ENCODE assay signal across 1 cellular context in the genomic region with DNA sequence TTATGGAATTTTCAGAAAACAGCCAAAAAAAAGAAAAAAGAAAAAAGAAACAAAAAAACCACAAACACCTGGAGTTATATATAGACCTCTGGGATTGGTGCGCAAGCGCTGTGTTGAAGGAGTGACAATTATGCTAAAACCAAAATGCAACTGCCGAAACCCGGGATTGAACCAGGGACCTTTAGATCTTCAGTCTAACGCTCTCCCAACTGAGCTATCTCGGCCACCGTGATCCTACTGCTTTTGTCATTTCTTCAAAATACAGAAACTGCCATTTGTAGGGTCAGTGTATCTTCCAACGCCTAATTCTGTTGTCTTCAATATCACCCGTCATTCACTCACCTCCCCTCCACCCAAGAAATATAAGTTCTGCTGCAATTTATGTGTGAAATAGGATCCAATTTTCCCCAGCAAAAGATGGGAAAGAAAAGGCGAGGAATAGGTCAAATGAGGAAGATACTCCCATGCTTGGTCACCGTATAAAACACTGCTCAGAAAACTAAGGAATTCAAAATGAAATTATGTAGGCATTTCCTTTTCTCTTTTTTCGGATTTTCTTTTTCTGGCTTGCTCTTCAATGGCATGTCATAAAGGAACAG.
TF ChIP-seq lines count a peak whose summit lies in the region.

No MANE protein-coding gene starts in this region.

TF ChIP-seq in K562, 482 proteins besides CTCF, POLR2A, EP300 and RAD21 (continued from another document and continues in another):
- TF ChIP-seq NFIC (IDR thresholded peaks at IDR 0.05) = peak; percentile 75
- TF ChIP-seq ZNF282 (CRISPR knock-in tag; IDR thresholded peaks at IDR 0.05) = no peak
- no peak for TF ChIP-seq HNRNPLL (IDR thresholded peaks at IDR 0.05; ENCODE audit: low read depth, low read length, poor library complexity, severe bottlenecking)
- no peak for TF ChIP-seq ZNF146 (CRISPR knock-in tag; IDR thresholded peaks at IDR 0.05; ENCODE audit: unreplicated experiment)
- TF ChIP-seq, protein P1, sequence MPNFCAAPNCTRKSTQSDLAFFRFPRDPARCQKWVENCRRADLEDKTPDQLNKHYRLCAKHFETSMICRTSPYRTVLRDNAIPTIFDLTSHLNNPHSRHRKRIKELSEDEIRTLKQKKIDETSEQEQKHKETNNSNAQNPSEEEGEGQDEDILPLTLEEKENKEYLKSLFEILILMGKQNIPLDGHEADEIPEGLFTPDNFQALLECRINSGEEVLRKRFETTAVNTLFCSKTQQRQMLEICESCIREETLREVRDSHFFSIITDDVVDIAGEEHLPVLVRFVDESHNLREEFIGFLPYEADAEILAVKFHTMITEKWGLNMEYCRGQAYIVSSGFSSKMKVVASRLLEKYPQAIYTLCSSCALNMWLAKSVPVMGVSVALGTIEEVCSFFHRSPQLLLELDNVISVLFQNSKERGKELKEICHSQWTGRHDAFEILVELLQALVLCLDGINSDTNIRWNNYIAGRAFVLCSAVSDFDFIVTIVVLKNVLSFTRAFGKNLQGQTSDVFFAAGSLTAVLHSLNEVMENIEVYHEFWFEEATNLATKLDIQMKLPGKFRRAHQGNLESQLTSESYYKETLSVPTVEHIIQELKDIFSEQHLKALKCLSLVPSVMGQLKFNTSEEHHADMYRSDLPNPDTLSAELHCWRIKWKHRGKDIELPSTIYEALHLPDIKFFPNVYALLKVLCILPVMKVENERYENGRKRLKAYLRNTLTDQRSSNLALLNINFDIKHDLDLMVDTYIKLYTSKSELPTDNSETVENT (CRISPR knock-in tag; IDR thresholded peaks at IDR 0.05) = no peak
- no peak for TF ChIP-seq KDM4B (IDR thresholded peaks at IDR 0.05; ENCODE audit: borderline replicate concordance in 2 of 2, low read depth in 1 of 2)
- peak; percentile 92 for TF ChIP-seq NBN (IDR thresholded peaks at IDR 0.05; ENCODE audit: low read depth)
- TF ChIP-seq KLF1 (tag; IDR thresholded peaks at IDR 0.05) = no peak
- TF ChIP-seq GABPA (tag; conservative IDR thresholded peaks at IDR 0.05; ENCODE audit: low read depth) = 0 out of 2 replicates have a peak, but pooled peaks have one; percentile 27
- TF ChIP-seq, protein P2, sequence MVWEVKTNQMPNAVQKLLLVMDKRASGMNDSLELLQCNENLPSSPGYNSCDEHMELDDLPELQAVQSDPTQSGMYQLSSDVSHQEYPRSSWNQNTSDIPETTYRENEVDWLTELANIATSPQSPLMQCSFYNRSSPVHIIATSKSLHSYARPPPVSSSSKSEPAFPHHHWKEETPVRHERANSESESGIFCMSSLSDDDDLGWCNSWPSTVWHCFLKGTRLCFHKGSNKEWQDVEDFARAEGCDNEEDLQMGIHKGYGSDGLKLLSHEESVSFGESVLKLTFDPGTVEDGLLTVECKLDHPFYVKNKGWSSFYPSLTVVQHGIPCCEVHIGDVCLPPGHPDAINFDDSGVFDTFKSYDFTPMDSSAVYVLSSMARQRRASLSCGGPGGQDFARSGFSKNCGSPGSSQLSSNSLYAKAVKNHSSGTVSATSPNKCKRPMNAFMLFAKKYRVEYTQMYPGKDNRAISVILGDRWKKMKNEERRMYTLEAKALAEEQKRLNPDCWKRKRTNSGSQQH (CRISPR knock-in tag; IDR thresholded peaks at IDR 0.05) = 0 out of 2 replicates have a peak, but pooled peaks have one; percentile 10
- no peak for TF ChIP-seq PTRF (tag; IDR thresholded peaks at IDR 0.05)
- no peak for TF ChIP-seq ZNF212 (CRISPR knock-in tag; IDR thresholded peaks at IDR 0.05)
- TF ChIP-seq ZNF586 (CRISPR knock-in tag; conservative IDR thresholded peaks at IDR 0.05) = no peak
- TF ChIP-seq ARID2 (IDR thresholded peaks at IDR 0.05) = no peak
- TF ChIP-seq NFYB (IDR thresholded peaks at IDR 0.05; ENCODE audit: extremely low read depth, insufficient read length) = no peak
- TF ChIP-seq, protein P3, sequence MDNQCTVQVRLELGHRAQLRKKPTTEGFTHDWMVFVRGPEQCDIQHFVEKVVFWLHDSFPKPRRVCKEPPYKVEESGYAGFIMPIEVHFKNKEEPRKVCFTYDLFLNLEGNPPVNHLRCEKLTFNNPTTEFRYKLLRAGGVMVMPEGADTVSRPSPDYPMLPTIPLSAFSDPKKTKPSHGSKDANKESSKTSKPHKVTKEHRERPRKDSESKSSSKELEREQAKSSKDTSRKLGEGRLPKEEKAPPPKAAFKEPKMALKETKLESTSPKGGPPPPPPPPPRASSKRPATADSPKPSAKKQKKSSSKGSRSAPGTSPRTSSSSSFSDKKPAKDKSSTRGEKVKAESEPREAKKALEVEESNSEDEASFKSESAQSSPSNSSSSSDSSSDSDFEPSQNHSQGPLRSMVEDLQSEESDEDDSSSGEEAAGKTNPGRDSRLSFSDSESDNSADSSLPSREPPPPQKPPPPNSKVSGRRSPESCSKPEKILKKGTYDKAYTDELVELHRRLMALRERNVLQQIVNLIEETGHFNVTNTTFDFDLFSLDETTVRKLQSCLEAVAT (IDR thresholded peaks at IDR 0.05) = no peak; a peak in 1 of 4 replicates
- TF ChIP-seq FOXP1 (CRISPR knock-in tag; IDR thresholded peaks at IDR 0.05) = 0 out of 2 replicates have a peak, but pooled peaks have one; percentile 58
- TF ChIP-seq STAG1 (CRISPR knock-in tag; IDR thresholded peaks at IDR 0.05; ENCODE audit: borderline replicate concordance) = no peak
- no peak for TF ChIP-seq MAFF (IDR thresholded peaks at IDR 0.05; ENCODE audit: low read length)
- no peak for TF ChIP-seq POLR2B (IDR thresholded peaks at IDR 0.05; ENCODE audit: low read depth, partially characterized antibody)
- no peak for TF ChIP-seq EZH2 (IDR thresholded peaks at IDR 0.05; ENCODE audit: borderline replicate concordance, low read depth, low read length)
- TF ChIP-seq PHB2 (IDR thresholded peaks at IDR 0.05; ENCODE audit: low read depth) = 0 out of 2 replicates have a peak, but pooled peaks have one; percentile 1
- no peak for TF ChIP-seq SREBF2 (CRISPR knock-in tag; IDR thresholded peaks at IDR 0.05)
- no peak for TF ChIP-seq HCFC1 (IDR thresholded peaks at IDR 0.05; ENCODE audit: low read depth, low read length)
- TF ChIP-seq BCL6 (CRISPR knock-in tag; IDR thresholded peaks at IDR 0.05) = no peak
- TF ChIP-seq ILK (tag; IDR thresholded peaks at IDR 0.05; ENCODE audit: borderline replicate concordance, low read depth) = no peak
- no peak for TF ChIP-seq DNMT1 (IDR thresholded peaks at IDR 0.05)
- TF ChIP-seq ZNF695 (CRISPR knock-in tag; IDR thresholded peaks at IDR 0.05) = no peak
- TF ChIP-seq, protein P4, sequence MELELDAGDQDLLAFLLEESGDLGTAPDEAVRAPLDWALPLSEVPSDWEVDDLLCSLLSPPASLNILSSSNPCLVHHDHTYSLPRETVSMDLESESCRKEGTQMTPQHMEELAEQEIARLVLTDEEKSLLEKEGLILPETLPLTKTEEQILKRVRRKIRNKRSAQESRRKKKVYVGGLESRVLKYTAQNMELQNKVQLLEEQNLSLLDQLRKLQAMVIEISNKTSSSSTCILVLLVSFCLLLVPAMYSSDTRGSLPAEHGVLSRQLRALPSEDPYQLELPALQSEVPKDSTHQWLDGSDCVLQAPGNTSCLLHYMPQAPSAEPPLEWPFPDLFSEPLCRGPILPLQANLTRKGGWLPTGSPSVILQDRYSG (tag; conservative IDR thresholded peaks at IDR 0.05; ENCODE audit: low read depth) = no peak
- TF ChIP-seq, protein P5, sequence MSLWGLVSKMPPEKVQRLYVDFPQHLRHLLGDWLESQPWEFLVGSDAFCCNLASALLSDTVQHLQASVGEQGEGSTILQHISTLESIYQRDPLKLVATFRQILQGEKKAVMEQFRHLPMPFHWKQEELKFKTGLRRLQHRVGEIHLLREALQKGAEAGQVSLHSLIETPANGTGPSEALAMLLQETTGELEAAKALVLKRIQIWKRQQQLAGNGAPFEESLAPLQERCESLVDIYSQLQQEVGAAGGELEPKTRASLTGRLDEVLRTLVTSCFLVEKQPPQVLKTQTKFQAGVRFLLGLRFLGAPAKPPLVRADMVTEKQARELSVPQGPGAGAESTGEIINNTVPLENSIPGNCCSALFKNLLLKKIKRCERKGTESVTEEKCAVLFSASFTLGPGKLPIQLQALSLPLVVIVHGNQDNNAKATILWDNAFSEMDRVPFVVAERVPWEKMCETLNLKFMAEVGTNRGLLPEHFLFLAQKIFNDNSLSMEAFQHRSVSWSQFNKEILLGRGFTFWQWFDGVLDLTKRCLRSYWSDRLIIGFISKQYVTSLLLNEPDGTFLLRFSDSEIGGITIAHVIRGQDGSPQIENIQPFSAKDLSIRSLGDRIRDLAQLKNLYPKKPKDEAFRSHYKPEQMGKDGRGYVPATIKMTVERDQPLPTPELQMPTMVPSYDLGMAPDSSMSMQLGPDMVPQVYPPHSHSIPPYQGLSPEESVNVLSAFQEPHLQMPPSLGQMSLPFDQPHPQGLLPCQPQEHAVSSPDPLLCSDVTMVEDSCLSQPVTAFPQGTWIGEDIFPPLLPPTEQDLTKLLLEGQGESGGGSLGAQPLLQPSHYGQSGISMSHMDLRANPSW (CRISPR knock-in tag; IDR thresholded peaks at IDR 0.05) = no peak
- TF ChIP-seq RFX7 (CRISPR knock-in tag; IDR thresholded peaks at IDR 0.05) = no peak
- no peak for TF ChIP-seq MTA2 (IDR thresholded peaks at IDR 0.05; ENCODE audit: low read depth)
- no peak for TF ChIP-seq MXI1 (IDR thresholded peaks at IDR 0.05; ENCODE audit: low read depth, low read length)
- TF ChIP-seq NRF1 (conservative IDR thresholded peaks at IDR 0.05 in 1 of 2, IDR thresholded peaks at IDR 0.05 in 1 of 2) = peak; percentile 93
- TF ChIP-seq, protein P6, sequence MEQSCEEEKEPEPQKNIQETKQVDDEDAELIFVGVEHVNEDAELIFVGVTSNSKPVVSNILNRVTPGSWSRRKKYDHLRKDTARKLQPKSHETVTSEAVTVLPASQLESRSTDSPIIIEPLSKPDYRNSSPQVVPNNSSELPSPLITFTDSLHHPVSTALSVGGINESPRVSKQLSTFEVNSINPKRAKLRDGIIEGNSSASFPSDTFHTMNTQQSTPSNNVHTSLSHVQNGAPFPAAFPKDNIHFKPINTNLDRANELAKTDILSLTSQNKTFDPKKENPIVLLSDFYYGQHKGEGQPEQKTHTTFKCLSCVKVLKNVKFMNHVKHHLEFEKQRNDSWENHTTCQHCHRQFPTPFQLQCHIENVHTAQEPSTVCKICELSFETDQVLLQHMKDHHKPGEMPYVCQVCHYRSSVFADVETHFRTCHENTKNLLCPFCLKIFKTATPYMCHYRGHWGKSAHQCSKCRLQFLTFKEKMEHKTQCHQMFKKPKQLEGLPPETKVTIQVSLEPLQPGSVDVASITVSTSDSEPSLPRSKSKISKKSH (CRISPR knock-in tag; IDR thresholded peaks at IDR 0.05) = no peak
- TF ChIP-seq, protein P7, sequence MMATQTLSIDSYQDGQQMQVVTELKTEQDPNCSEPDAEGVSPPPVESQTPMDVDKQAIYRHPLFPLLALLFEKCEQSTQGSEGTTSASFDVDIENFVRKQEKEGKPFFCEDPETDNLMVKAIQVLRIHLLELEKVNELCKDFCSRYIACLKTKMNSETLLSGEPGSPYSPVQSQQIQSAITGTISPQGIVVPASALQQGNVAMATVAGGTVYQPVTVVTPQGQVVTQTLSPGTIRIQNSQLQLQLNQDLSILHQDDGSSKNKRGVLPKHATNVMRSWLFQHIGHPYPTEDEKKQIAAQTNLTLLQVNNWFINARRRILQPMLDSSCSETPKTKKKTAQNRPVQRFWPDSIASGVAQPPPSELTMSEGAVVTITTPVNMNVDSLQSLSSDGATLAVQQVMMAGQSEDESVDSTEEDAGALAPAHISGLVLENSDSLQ (IDR thresholded peaks at IDR 0.05) = peak; percentile 71
- no peak for TF ChIP-seq MECOM (CRISPR knock-in tag; IDR thresholded peaks at IDR 0.05)
- peak in 1 of 2 experiments; percentile 89; a peak in 2 of 3 replicates for TF ChIP-seq CBX3 (IDR thresholded peaks at IDR 0.05; ENCODE audit: borderline replicate concordance in 1 of 2, low read length in 2 of 2)
- no peak for TF ChIP-seq ZBTB7A (IDR thresholded peaks at IDR 0.05; ENCODE audit: borderline replicate concordance, control insufficient read depth, low read depth, low read length)
- peak; percentile 41 for TF ChIP-seq HDAC3 (IDR thresholded peaks at IDR 0.05; ENCODE audit: borderline replicate concordance, partially characterized antibody)
- no peak for TF ChIP-seq MCM3 (IDR thresholded peaks at IDR 0.05)
- TF ChIP-seq, protein P8, sequence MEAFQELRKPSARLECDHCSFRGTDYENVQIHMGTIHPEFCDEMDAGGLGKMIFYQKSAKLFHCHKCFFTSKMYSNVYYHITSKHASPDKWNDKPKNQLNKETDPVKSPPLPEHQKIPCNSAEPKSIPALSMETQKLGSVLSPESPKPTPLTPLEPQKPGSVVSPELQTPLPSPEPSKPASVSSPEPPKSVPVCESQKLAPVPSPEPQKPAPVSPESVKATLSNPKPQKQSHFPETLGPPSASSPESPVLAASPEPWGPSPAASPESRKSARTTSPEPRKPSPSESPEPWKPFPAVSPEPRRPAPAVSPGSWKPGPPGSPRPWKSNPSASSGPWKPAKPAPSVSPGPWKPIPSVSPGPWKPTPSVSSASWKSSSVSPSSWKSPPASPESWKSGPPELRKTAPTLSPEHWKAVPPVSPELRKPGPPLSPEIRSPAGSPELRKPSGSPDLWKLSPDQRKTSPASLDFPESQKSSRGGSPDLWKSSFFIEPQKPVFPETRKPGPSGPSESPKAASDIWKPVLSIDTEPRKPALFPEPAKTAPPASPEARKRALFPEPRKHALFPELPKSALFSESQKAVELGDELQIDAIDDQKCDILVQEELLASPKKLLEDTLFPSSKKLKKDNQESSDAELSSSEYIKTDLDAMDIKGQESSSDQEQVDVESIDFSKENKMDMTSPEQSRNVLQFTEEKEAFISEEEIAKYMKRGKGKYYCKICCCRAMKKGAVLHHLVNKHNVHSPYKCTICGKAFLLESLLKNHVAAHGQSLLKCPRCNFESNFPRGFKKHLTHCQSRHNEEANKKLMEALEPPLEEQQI (IDR thresholded peaks at IDR 0.05) = peak; percentile 57; the same call in 1 of the 2 replicates
- TF ChIP-seq E2F3 (CRISPR knock-in tag; IDR thresholded peaks at IDR 0.05) = no peak
- TF ChIP-seq ZFX (CRISPR knock-in tag; IDR thresholded peaks at IDR 0.05) = no peak
- TF ChIP-seq EGR1 (conservative IDR thresholded peaks at IDR 0.05) = no peak; the same call in 1 of the 2 replicates
- no peak for TF ChIP-seq PCBP1 (IDR thresholded peaks at IDR 0.05; ENCODE audit: low read depth, low read length, poor library complexity, severe bottlenecking)
- peak; percentile 99 for TF ChIP-seq POLR2H (tag; IDR thresholded peaks at IDR 0.05; ENCODE audit: low read depth)
- TF ChIP-seq MCM5 (IDR thresholded peaks at IDR 0.05; ENCODE audit: low read depth) = no peak
- no peak; the same call in none of the 2 replicates for TF ChIP-seq SMARCA4 (IDR thresholded peaks at IDR 0.05)
- TF ChIP-seq ESRRB (CRISPR knock-in tag; IDR thresholded peaks at IDR 0.05; ENCODE audit: borderline replicate concordance) = no peak
- no peak for TF ChIP-seq HNRNPH1 (optimal IDR thresholded peaks at IDR 0.05; ENCODE audit: low read depth, low read length)
- TF ChIP-seq, protein P9, sequence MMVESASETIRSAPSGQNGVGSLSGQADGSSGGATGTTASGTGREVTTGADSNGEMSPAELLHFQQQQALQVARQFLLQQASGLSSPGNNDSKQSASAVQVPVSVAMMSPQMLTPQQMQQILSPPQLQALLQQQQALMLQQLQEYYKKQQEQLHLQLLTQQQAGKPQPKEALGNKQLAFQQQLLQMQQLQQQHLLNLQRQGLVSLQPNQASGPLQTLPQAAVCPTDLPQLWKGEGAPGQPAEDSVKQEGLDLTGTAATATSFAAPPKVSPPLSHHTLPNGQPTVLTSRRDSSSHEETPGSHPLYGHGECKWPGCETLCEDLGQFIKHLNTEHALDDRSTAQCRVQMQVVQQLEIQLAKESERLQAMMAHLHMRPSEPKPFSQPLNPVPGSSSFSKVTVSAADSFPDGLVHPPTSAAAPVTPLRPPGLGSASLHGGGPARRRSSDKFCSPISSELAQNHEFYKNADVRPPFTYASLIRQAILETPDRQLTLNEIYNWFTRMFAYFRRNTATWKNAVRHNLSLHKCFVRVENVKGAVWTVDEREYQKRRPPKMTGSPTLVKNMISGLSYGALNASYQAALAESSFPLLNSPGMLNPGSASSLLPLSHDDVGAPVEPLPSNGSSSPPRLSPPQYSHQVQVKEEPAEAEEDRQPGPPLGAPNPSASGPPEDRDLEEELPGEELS (CRISPR knock-in tag; IDR thresholded peaks at IDR 0.05; ENCODE audit: borderline replicate concordance) = no peak
